In the genomic region with DNA sequence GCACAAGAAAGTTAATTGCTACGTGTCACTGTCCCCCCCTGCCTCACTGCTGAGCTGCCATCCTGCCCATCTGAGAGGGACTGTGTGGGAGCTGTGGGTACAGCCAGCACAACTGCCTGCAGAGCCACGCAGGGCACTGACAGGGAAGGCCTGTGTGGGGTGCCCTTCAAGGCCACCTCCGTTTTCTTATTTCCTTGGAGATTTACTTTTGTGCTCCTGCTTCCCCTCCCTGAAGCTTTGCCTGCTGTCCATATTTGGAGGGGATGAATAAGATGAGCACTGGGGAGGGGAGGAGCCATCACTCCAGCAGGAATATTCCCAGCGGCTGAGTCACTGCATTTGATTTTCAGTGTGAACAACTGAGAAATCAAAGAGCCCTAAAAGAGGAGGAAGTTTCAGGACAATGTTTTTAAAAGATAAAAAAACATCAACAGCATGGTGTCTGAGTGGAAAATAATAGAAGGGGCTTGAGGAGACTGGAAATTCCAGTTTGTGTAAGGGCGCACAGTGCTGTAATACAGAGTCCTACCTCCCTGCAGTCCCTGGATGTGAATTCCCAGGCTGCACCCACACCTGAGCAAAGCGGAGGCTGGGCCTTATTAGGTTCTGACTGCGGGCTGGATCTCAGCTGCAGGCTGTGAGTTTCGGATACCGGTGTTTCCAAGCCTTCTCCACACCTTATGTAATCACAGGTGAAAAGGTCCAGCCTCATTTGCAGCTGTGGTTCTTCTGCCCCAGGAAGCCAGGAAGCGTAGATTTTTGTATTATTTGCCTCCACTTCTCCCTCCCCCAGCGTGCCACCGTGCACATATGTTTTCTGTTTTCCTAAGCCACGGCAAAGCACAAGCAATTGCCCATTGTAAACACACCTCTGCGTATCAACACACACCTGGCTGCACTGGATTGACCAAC, we compare ENCODE assay signal across 8 cellular contexts.
A peak's percentile ranks its signal among the peaks of the same experiment; 100 is the strongest.
DNase-seq lines count a peak whose midpoint lies in the region; ATAC-seq, FAIRE-seq and TF ChIP-seq lines count a peak whose summit lies in the region.

No MANE protein-coding gene starts in this region.

- ATAC-seq in activated CD8-positive, alpha-beta T cell treated with anti-CD3 and anti-CD28 coated beads, Interleukin-2, amount 10 ng/mL, durations not matched to agents 7 days and 5 days = no peak

- H3K9me3 ChIP-seq in endothelial cell of umbilical vein (replicated peaks; ENCODE audit: control insufficient read depth, insufficient read depth, low read length) = no peaks in the 10 kb centered on the region

- H3K9me1 ChIP-seq in endothelial cell of umbilical vein (replicated peaks; ENCODE audit: control insufficient read depth, extremely low read depth, insufficient read depth, low read length) = no peaks in the 10 kb centered on the region

- no peak overlapping the region for H3K4me2 ChIP-seq in endothelial cell of umbilical vein (ENCODE audit: insufficient read depth, low read length)

- intact Hi-C loops in endothelial cell of umbilical vein (cut with micrococcal nuclease) = loop anchor here (1.0 kb wide), 1 partner anchor 15 kb away; no protein-coding TSS in a partner anchor

- H3K27ac ChIP-seq in endothelial cell of umbilical vein (ENCODE audit: insufficient read depth, low read depth, low read length) = peak overlapping the region; percentile 42

- DNase-seq in H7 = peak; percentile 55
- DNase-seq in NCI-H526 (lab: John Stamatoyannopoulos, UW) = peak; percentile 50 to 75
- peak; percentile 84 for DNase-seq in endothelial cell of umbilical vein (ENCODE audit: low read depth, low spot score)
- DNase-seq in occipital lobe (lab: John Stamatoyannopoulos, UW) = peak; percentile 60
- DNase-seq in activated CD8-positive, alpha-beta T cell treated with anti-CD3 and anti-CD28 coated beads, Interleukin-2, amount 10 ng/mL, durations not matched to agents 7 days and 5 days = no peak
- no peak for DNase-seq in GM19238 (ENCODE audit: insufficient read length, low spot score)
- DNase-seq in activated CD4-positive, CD25-positive, alpha-beta regulatory T cell treated with anti-CD3 and anti-CD28 coated beads, Interleukin-2, amount 50 U/mL, for 72 hours = no peak
- DNase-seq in stimulated activated CD4-positive, alpha-beta T cell treated with anti-CD3 and anti-CD28 coated beads, Interleukin-4, amount 100 ng/mL, for 1 hour = no peak

- TF ChIP-seq POLR2A in endothelial cell of umbilical vein (IDR thresholded peaks at IDR 0.05; ENCODE audit: low read depth, low read length) = no peak

- H3K4me3 ChIP-seq in H7 (ENCODE audit: insufficient read depth, low read depth, low read length) = no peak overlapping the region
- no peak overlapping the region for H3K4me3 ChIP-seq in endothelial cell of umbilical vein (replicated peaks in 1 of 3; ENCODE audit: insufficient read depth in 1 of 3, low read depth in 1 of 3, low read length in 3 of 3)

- dilution Hi-C loops in endothelial cell of umbilical vein (cut with MboI; ENCODE audit: extremely low pct_ligation_motif_present, low sequenced_read_pairs) = no loop called here

- no peak overlapping the region for H3K9ac ChIP-seq in endothelial cell of umbilical vein (replicated peaks; ENCODE audit: extremely low read depth, insufficient read depth, low read length)

- H3K36me3 ChIP-seq in H7 (replicated peaks; ENCODE audit: control insufficient read depth, insufficient read depth, low read length) = no peaks in the 10 kb centered on the region
- H3K36me3 ChIP-seq in endothelial cell of umbilical vein (ENCODE audit: control insufficient read depth in 2 of 2, extremely low read depth in 1 of 2, insufficient read depth in 2 of 2, low read length in 2 of 2) = no peaks in the 10 kb centered on the region

- no peaks in the 10 kb centered on the region for H3K27me3 Mint-ChIP-seq in activated CD8-positive, alpha-beta T cell treated with anti-CD3 and anti-CD28 coated beads, Interleukin-2, amount 10 ng/mL, durations not matched to agents 7 days and 5 days (ENCODE audit: low read depth)

- no peaks in the 10 kb centered on the region for H3K9me3 Mint-ChIP-seq in activated CD8-positive, alpha-beta T cell treated with anti-CD3 and anti-CD28 coated beads, Interleukin-2, amount 10 ng/mL, durations not matched to agents 7 days and 5 days (ENCODE audit: insufficient read depth)

- H3K36me3 Mint-ChIP-seq in activated CD8-positive, alpha-beta T cell treated with anti-CD3 and anti-CD28 coated beads, Interleukin-2, amount 10 ng/mL, durations not matched to agents 7 days and 5 days (ENCODE audit: low read depth) = peaks cover 23% of the 10 kb centered on the region

- CTCF ChIA-PET in endothelial cell of umbilical vein (lab: Charles Lee) = interaction anchor here (1.1 to 1.8 kb wide), 2 partner anchors 14 to 155 kb away, joined by 5 to 6 read pairs; no protein-coding TSS in a partner anchor
- CTCF ChIA-PET in activated CD8-positive, alpha-beta T cell treated with anti-CD3 and anti-CD28 coated beads, Interleukin-2, amount 10 ng/mL, durations not matched to agents 7 days and 5 days (lab: Charles Lee) = interaction anchor here (2.1 to 3.7 kb wide), 2 partner anchors 155 kb away, joined by 4 to 14 read pairs; no protein-coding TSS in a partner anchor

- H2AFZ ChIP-seq in endothelial cell of umbilical vein (ENCODE audit: low read depth, low read length) = no peak overlapping the region

- no peaks in the 10 kb centered on the region for H3K27me3 ChIP-seq in H7 (ENCODE audit: control insufficient read depth, insufficient read depth, low read length)
- no peaks in the 10 kb centered on the region for H3K27me3 ChIP-seq in endothelial cell of umbilical vein (ENCODE audit: control insufficient read depth in 2 of 2, insufficient read depth in 2 of 2, low read length in 2 of 2)

- TF ChIP-seq CTCF in endothelial cell of umbilical vein (IDR thresholded peaks at IDR 0.05; ENCODE audit: extremely low read depth in 1 of 2, insufficient read depth in 1 of 2, low read depth in 1 of 2, low read length in 2 of 2) = no peak

- BruUV-seq in endothelial cell of umbilical vein (replicated peaks; lab: Mats Ljungman, UMichigan) = no TSS peak

- H4K20me1 ChIP-seq in endothelial cell of umbilical vein (replicated peaks; ENCODE audit: control insufficient read depth, extremely low read depth, insufficient read depth, low read length) = no peaks in the 10 kb centered on the region

- peaks cover 58% of the 10 kb centered on the region for H3K4me1 ChIP-seq in endothelial cell of umbilical vein (ENCODE audit: control insufficient read depth, extremely low read depth, insufficient read depth, low read length)

- no peak overlapping the region for H3K27ac Mint-ChIP-seq in activated CD8-positive, alpha-beta T cell treated with anti-CD3 and anti-CD28 coated beads, Interleukin-2, amount 10 ng/mL, durations not matched to agents 7 days and 5 days

- POLR2A ChIA-PET in endothelial cell of umbilical vein (lab: Charles Lee) = interaction anchor here (0.5 kb wide), 1 partner anchor 9 kb away, joined by 4 read pairs; no protein-coding TSS in a partner anchor
- POLR2A ChIA-PET in activated CD8-positive, alpha-beta T cell treated with anti-CD3 and anti-CD28 coated beads, Interleukin-2, amount 10 ng/mL, durations not matched to agents 7 days and 5 days (lab: Charles Lee) = interaction anchor here (0.6 kb wide), 1 partner anchor 744 kb away, joined by 3 read pairs; no protein-coding TSS in a partner anchor

- H3K4me3 Mint-ChIP-seq in activated CD8-positive, alpha-beta T cell treated with anti-CD3 and anti-CD28 coated beads, Interleukin-2, amount 10 ng/mL, durations not matched to agents 7 days and 5 days = no peak overlapping the region

- peaks cover 15% of the 10 kb centered on the region for H3K79me2 ChIP-seq in endothelial cell of umbilical vein (ENCODE audit: control insufficient read depth, insufficient read depth, low read length)

- peaks cover 24% of the 10 kb centered on the region for H3K4me1 Mint-ChIP-seq in activated CD8-positive, alpha-beta T cell treated with anti-CD3 and anti-CD28 coated beads, Interleukin-2, amount 10 ng/mL, durations not matched to agents 7 days and 5 days (ENCODE audit: low read depth)

- FAIRE-seq in endothelial cell of umbilical vein (lab: Jason Lieb, UNC) = peak; percentile 84

TF ChIP-seq in endothelial cell of umbilical vein, 7 proteins besides CTCF, POLR2A, EP300 and RAD21:
- TF ChIP-seq POLR2AphosphoS5 (IDR thresholded peaks at IDR 0.05; ENCODE audit: insufficient read depth, low read depth, low read length) (no peak), FOS (IDR thresholded peaks at IDR 0.05; ENCODE audit: borderline replicate concordance, insufficient read depth, low read length) (peak; percentile 70)

Comparison
In these comparisons a context has a peak if more than half of its experiments do, and no peak if none do; other contexts are left out.
1. DNase-seq: peak in H7 (single experiment), NCI-H526 (2 of 2), endothelial cell of umbilical vein (single experiment) and occipital lobe (single experiment); none in activated CD8-positive, alpha-beta T cell treated with anti-CD3 and anti-CD28 coated beads, Interleukin-2, amount 10 ng/mL, durations not matched to agents 7 days and 5 days (single experiment), GM19238 (single experiment), activated CD4-positive, CD25-positive, alpha-beta regulatory T cell treated with anti-CD3 and anti-CD28 coated beads, Interleukin-2, amount 50 U/mL, for 72 hours (single experiment) and stimulated activated CD4-positive, alpha-beta T cell treated with anti-CD3 and anti-CD28 coated beads, Interleukin-4, amount 100 ng/mL, for 1 hour (single experiment).